In genomic region chr2:40282428-40282827, GRCh38 we compare ENCODE assay signal across 10 cellular contexts.
A peak's percentile ranks its signal among the peaks of the same experiment; 100 is the strongest.
DNase-seq lines count a peak whose midpoint lies in the region; ATAC-seq lines count a peak whose summit lies in the region.
"Had no signal": no experiment of that assay in that cellular context is flagged by ENCODE, and none has a peak within 500 bp of the region (broad histone marks: within the 10 kb centered on the region; RNA-seq: fewer than 3 reads in every experiment).

No MANE protein-coding gene starts in this region.

- no peaks in the 10 kb centered on the region for H3K27me3 ChIP-seq in right cardiac atrium (ENCODE audit: control insufficient read depth, insufficient read depth)
- H3K27me3 ChIP-seq: thyroid gland had no signal

- ATAC-seq in GM21360 (IDR thresholded peaks at IDR 0.05; ENCODE audit: unreplicated experiment): peak; percentile 40
- no peak for ATAC-seq in right cardiac atrium
- ATAC-seq in GM19023 (IDR thresholded peaks at IDR 0.05; ENCODE audit: unreplicated experiment): no peak

- no peak overlapping the region for H3K27ac ChIP-seq in right cardiac atrium (ENCODE audit: low read length)
- peak overlapping the region; percentile 38 for H3K27ac ChIP-seq in urinary bladder (ENCODE audit: low read depth)

- H3K4me3 ChIP-seq in right cardiac atrium (ENCODE audit: low read length) (peak overlapping the region; percentile 55), urinary bladder (ENCODE audit: low read depth, low read length) (peak overlapping the region; percentile 25)
- H3K4me3 ChIP-seq: thyroid gland had no signal

- H3K9me3 ChIP-seq in right cardiac atrium (ENCODE audit: control insufficient read depth, low read length): no peaks in the 10 kb centered on the region
- H3K9me3 ChIP-seq: thyroid gland had no signal

- 34% methylated on average over 7 of the region's 7 CpGs for WGBS in right cardiac atrium
- 54% methylated on average over 7 of the region's 7 CpGs for WGBS in urinary bladder

- DNase-seq in NAMALWA (ENCODE audit: low spot score) (peak; percentile 49), right cardiac atrium (no peak), NK-92 (lab: John Stamatoyannopoulos, UW; ENCODE audit: unreplicated experiment) (no peak), posterior cingulate gyrus (no peak), H4 (ENCODE audit: low spot score) (no peak)
- DNase-seq: NCI-H69, thyroid gland had no signal

- intact Hi-C loops in right cardiac atrium (cut with DNase I) (no loop called here), posterior cingulate gyrus (cut with DNase I) (no loop called here)

- H3K36me3 ChIP-seq in urinary bladder (ENCODE audit: insufficient read depth): no peaks in the 10 kb centered on the region
- H3K36me3 ChIP-seq: thyroid gland had no signal

- H3K4me1 ChIP-seq in right cardiac atrium (ENCODE audit: control insufficient read depth, insufficient read depth, low read length) (peaks cover 4% of the 10 kb centered on the region), urinary bladder (ENCODE audit: insufficient read depth) (no peaks in the 10 kb centered on the region)
